In genomic region chr1:234398849-234399381, GRCh38 we compare ENCODE assay signal across 8 cellular contexts. TPM values are rescaled to one million over a fixed set of nuclear protein-coding genes. Genes with fewer than 3 reads are reported as not detected.
A peak's percentile ranks its signal among the peaks of the same experiment; 100 is the strongest.
DNase-seq lines count a peak whose midpoint lies in the region; ATAC-seq, FAIRE-seq and TF ChIP-seq lines count a peak whose summit lies in the region.

No MANE protein-coding gene starts in this region.

- no peaks in the 10 kb centered on the region for H3K9me2 ChIP-seq in SK-N-SH

- H3K27me3 ChIP-seq in SK-N-SH (ENCODE audit: insufficient read depth) (no peaks in the 10 kb centered on the region), mononuclear cell (ENCODE audit: insufficient read depth, low read length) (no peaks in the 10 kb centered on the region), left ventricle myocardium inferior (ENCODE audit: low read depth) (no peaks in the 10 kb centered on the region)

- H3K9ac ChIP-seq in SK-N-SH = no peak overlapping the region

- intact Hi-C loops in posterior vena cava (cut with DNase I) = no loop called here
- intact Hi-C loops in left ventricle myocardium inferior (cut with micrococcal nuclease) = no loop called here

- H2AFZ ChIP-seq in SK-N-SH (ENCODE audit: low read depth) = 0 out of 2 replicates have a peak overlapping the region, but pooled peaks have one; percentile 32

- TF ChIP-seq RAD21 in SK-N-SH (IDR thresholded peaks at IDR 0.05; ENCODE audit: low read length) = no peak

- H3K9me3 ChIP-seq in SK-N-SH (no peaks in the 10 kb centered on the region), mononuclear cell (ENCODE audit: low read depth, low read length) (no peaks in the 10 kb centered on the region), left ventricle myocardium inferior (replicated peaks) (no peaks in the 10 kb centered on the region)

- peak overlapping the region; percentile 35 to 43 for H3K27ac ChIP-seq in SK-N-SH (ENCODE audit: low read depth in 2 of 2, low read length in 1 of 2)
- H3K27ac ChIP-seq in left ventricle myocardium inferior (replicated peaks) = no peak overlapping the region

- H3F3A ChIP-seq in SK-N-SH (replicated peaks; ENCODE audit: insufficient read depth) = peaks cover 8% of the 10 kb centered on the region

- H3K79me2 ChIP-seq in SK-N-SH (ENCODE audit: insufficient read depth) = no peaks in the 10 kb centered on the region

- ATAC-seq in HG02610 (IDR thresholded peaks at IDR 0.05; ENCODE audit: unreplicated experiment) = peak; percentile 65

- DNase-seq in GM12892 (ENCODE audit: insufficient read length) = no peak
- DNase-seq in SK-N-SH = no peak
- no peak for DNase-seq in posterior vena cava (ENCODE audit: low spot score)
- no peak for DNase-seq in stimulated activated CD4-positive, alpha-beta T cell treated with anti-CD3 and anti-CD28 coated beads, Interleukin-4, amount 100 ng/mL, for 4 hours
- no peak for DNase-seq in left ventricle myocardium inferior
- DNase-seq in stimulated activated CD4-positive, alpha-beta T cell treated with anti-CD3 and anti-CD28 coated beads, Interleukin-2, amount 100 ng/mL, for 24 hours = no peak

- TF ChIP-seq CTCF in SK-N-SH (IDR thresholded peaks at IDR 0.05) (no peak), left ventricle myocardium inferior (IDR thresholded peaks at IDR 0.05; ENCODE audit: borderline replicate concordance) (no peak)

- TF ChIP-seq POLR2A in GM12892 (IDR thresholded peaks at IDR 0.05; ENCODE audit: low read depth, low read length) = no peak

- POLR2A ChIA-PET in SK-N-SH (lab: Yijun Ruan, JAX) = no interaction called here

- CTCF ChIA-PET in SK-N-SH (lab: Yijun Ruan, JAX) = no interaction called here

- H3K36me3 ChIP-seq in SK-N-SH (replicated peaks in 1 of 2; ENCODE audit: control insufficient read depth in 1 of 2, insufficient read depth in 2 of 2, low read length in 1 of 2) (peaks cover 4 to 16% of the 10 kb centered on the region in 2 experiments), left ventricle myocardium inferior (peaks cover 5% of the 10 kb centered on the region)

- H3K4me3 ChIP-seq in SK-N-SH (ENCODE audit: low read depth in 2 of 2, low read length in 1 of 2) (peak overlapping the region in 1 of 2 experiments; percentile 9; a peak in 1 of 4 replicates), mononuclear cell (ENCODE audit: low read length) (peak overlapping the region; percentile 21), left ventricle myocardium inferior (no peak overlapping the region)

- peak overlapping the region; percentile 54 for H3K4me2 ChIP-seq in SK-N-SH

- WGBS in SK-N-SH (ENCODE audit: low lambda C conversion rate) = 43% methylated on average over 8 of the region's 8 CpGs

- H4K20me1 ChIP-seq in SK-N-SH (ENCODE audit: insufficient read depth) = no peaks in the 10 kb centered on the region

- H3K4me1 ChIP-seq in SK-N-SH (ENCODE audit: control insufficient read depth in 1 of 2, insufficient read depth in 2 of 2, low read depth in 1 of 2, low read length in 1 of 2) = peaks cover 0 to 5% of the 10 kb centered on the region in 2 experiments; a peak in 2 of 4 replicates
- peaks cover 40% of the 10 kb centered on the region for H3K4me1 ChIP-seq in mononuclear cell (ENCODE audit: insufficient read depth, low read length)
- peaks cover 5% of the 10 kb centered on the region for H3K4me1 ChIP-seq in left ventricle myocardium inferior

- peak; percentile 97 for FAIRE-seq in GM12892 (lab: Jason Lieb, UNC)

- TF ChIP-seq EP300 in SK-N-SH (IDR thresholded peaks at IDR 0.05; ENCODE audit: borderline replicate concordance in 1 of 2, low read depth in 1 of 2, low read length in 1 of 2) = no peak

TF ChIP-seq in SK-N-SH, 30 proteins besides CTCF, POLR2A, EP300 and RAD21:
- TF ChIP-seq GATA2 (CRISPR knock-in tag; IDR thresholded peaks at IDR 0.05) = no peak
- TF ChIP-seq USF1 (IDR thresholded peaks at IDR 0.05; ENCODE audit: borderline replicate concordance, low read depth) = no peak
- no peak for TF ChIP-seq TEAD4 (IDR thresholded peaks at IDR 0.05; ENCODE audit: borderline replicate concordance, insufficient read depth)
- TF ChIP-seq, protein P1, sequence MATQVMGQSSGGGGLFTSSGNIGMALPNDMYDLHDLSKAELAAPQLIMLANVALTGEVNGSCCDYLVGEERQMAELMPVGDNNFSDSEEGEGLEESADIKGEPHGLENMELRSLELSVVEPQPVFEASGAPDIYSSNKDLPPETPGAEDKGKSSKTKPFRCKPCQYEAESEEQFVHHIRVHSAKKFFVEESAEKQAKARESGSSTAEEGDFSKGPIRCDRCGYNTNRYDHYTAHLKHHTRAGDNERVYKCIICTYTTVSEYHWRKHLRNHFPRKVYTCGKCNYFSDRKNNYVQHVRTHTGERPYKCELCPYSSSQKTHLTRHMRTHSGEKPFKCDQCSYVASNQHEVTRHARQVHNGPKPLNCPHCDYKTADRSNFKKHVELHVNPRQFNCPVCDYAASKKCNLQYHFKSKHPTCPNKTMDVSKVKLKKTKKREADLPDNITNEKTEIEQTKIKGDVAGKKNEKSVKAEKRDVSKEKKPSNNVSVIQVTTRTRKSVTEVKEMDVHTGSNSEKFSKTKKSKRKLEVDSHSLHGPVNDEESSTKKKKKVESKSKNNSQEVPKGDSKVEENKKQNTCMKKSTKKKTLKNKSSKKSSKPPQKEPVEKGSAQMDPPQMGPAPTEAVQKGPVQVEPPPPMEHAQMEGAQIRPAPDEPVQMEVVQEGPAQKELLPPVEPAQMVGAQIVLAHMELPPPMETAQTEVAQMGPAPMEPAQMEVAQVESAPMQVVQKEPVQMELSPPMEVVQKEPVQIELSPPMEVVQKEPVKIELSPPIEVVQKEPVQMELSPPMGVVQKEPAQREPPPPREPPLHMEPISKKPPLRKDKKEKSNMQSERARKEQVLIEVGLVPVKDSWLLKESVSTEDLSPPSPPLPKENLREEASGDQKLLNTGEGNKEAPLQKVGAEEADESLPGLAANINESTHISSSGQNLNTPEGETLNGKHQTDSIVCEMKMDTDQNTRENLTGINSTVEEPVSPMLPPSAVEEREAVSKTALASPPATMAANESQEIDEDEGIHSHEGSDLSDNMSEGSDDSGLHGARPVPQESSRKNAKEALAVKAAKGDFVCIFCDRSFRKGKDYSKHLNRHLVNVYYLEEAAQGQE (IDR thresholded peaks at IDR 0.05; ENCODE audit: low read depth, low read length) = no peak
- TF ChIP-seq FOXJ3 (CRISPR knock-in tag; IDR thresholded peaks at IDR 0.05) = no peak
- peak; percentile 37; the same call in 1 of the 2 replicates for TF ChIP-seq FOSL2 (IDR thresholded peaks at IDR 0.05; ENCODE audit: borderline replicate concordance, low read depth)

RNA-seq across cellular contexts. Expression of gene COA6, which starts 25.7 kb away (rescaled TPM):
- 64.0 TPM for polyA plus RNA-seq in GM12892 (2012; ENCODE audit: missing spikeins)
- polyA plus RNA-seq in SK-N-SH (2012; rRNA removed) = 34.2 and 42.2 TPM in 2 replicates
- 42.1 and 52.1 TPM in 2 replicates for polyA plus RNA-seq in SK-N-SH (2012; cell fraction: cytosol; rRNA removed)
- polyA plus RNA-seq in SK-N-SH (2012; cell fraction: nucleus; rRNA removed) = 15.1 and 20.6 TPM in 2 replicates
- total RNA-seq in mononuclear cell (9.6 TPM), posterior vena cava (10 to 100 TPM; 13.9 to 19.3 TPM), left ventricle myocardium inferior (39.0 TPM)
